In genomic region chr1:22774483-22775182, GRCh38 we compare ENCODE assay signal across 27 cellular contexts.
DNase-seq lines count a peak whose midpoint lies in the region; ATAC-seq, FAIRE-seq and TF ChIP-seq lines count a peak whose summit lies in the region.
"Had no signal": no experiment of that assay in that cellular context is flagged by ENCODE, and none has a peak within 500 bp of the region (broad histone marks: within the 10 kb centered on the region; RNA-seq: fewer than 3 reads in every experiment).

No MANE protein-coding gene starts in this region.

- H2AK5ac ChIP-seq in mesenchymal stem cell (ENCODE audit: low read length, severe bottlenecking): no peak overlapping the region

- no TSS peak for BruUV-seq in HepG2 (replicated peaks; lab: Mats Ljungman, UMichigan)

- H2BK12ac ChIP-seq in mesenchymal stem cell (ENCODE audit: low read length in 2 of 2): peak overlapping the region in 1 of 2 experiments; percentile 15

- TF ChIP-seq CTCF in HepG2 (CRISPR knock-in tag; IDR thresholded peaks at IDR 0.05): no peak
- TF ChIP-seq CTCF in right lobe of liver (IDR thresholded peaks at IDR 0.05): no peak
- no peak for TF ChIP-seq CTCF in spleen (IDR thresholded peaks at IDR 0.05 in 8 of 11, conservative IDR thresholded peaks at IDR 0.05 in 3 of 11)
- no peak for TF ChIP-seq CTCF in esophagus squamous epithelium (IDR thresholded peaks at IDR 0.05)

- H3K9me3 ChIP-seq in HepG2 (ENCODE audit: low read length) (no peaks in the 10 kb centered on the region), right lobe of liver (no peaks in the 10 kb centered on the region), mesenchymal stem cell (ENCODE audit: control insufficient read depth, low read length) (no peaks in the 10 kb centered on the region), spleen (no peaks in the 10 kb centered on the region), esophagus squamous epithelium (no peaks in the 10 kb centered on the region)
- H3K9me3 ChIP-seq: A549, esophagus muscularis mucosa, mucosa of descending colon, stomach had no signal

- H3K14ac ChIP-seq in mesenchymal stem cell (ENCODE audit: low read length in 2 of 2): peak overlapping the region in 1 of 2 experiments; percentile 8

- no peak for ATAC-seq in HepG2
- no peak for ATAC-seq in right lobe of liver
- ATAC-seq in HG02970 (IDR thresholded peaks at IDR 0.05; ENCODE audit: low FRiP score, unreplicated experiment): no peak
- ATAC-seq: A549; activated CD8-positive, alpha-beta memory T cell treated with anti-CD3 and anti-CD28 coated beads, Interleukin-2, amount 10 ng/mL, durations not matched to agents 7 days and 5 days; activated T-cell treated with anti-CD3 and anti-CD28 coated beads, Interleukin-2, amount 50 U/mL, for 4 hours; PC-3 had no signal

- H2BK15ac ChIP-seq in mesenchymal stem cell (ENCODE audit: low read depth, poor library complexity, severe bottlenecking): no peak overlapping the region

- H3K4me1 ChIP-seq in HepG2 (ENCODE audit: insufficient read depth, low read length) (no peaks in the 10 kb centered on the region), right lobe of liver (no peaks in the 10 kb centered on the region), mesenchymal stem cell (ENCODE audit: control insufficient read depth, insufficient read depth, low read depth, low read length) (peaks cover 28% of the 10 kb centered on the region), spleen (peaks cover 0 to 31% (median 2%) of the 10 kb centered on the region in 6 donors), esophagus squamous epithelium (peaks cover 0 to 32% (median 7%) of the 10 kb centered on the region in 3 donors)

- no peak overlapping the region for H4K91ac ChIP-seq in mesenchymal stem cell (ENCODE audit: low read length)

- no peak for TF ChIP-seq RAD21 in HepG2 (CRISPR knock-in tag; IDR thresholded peaks at IDR 0.05)

- H3K27ac ChIP-seq in HepG2 (ENCODE audit: extremely low read length, insufficient read depth, low read length) (no peak overlapping the region), right lobe of liver (no peak overlapping the region), mesenchymal stem cell (ENCODE audit: low read length, poor library complexity, severe bottlenecking) (no peak overlapping the region), spleen (peak overlapping the region in 6 of 8 donors; percentile 21 to 60 (median 32)), esophagus squamous epithelium (peak overlapping the region in 1 of 4 donors; percentile 30)
- H3K27ac ChIP-seq: stomach had no signal

- H3K23ac ChIP-seq in mesenchymal stem cell (ENCODE audit: low read length in 2 of 2): no peak overlapping the region

- POLR2A ChIA-PET in HepG2 (lab: Yijun Ruan, JAX): no interaction called here

- no peak for FAIRE-seq in HepG2 (lab: Jason Lieb, UNC)
- FAIRE-seq: A549 had no signal

- peak overlapping the region; percentile 19 for H4K8ac ChIP-seq in mesenchymal stem cell (ENCODE audit: low read length)

- H3K4me3 ChIP-seq in HepG2 (replicated peaks in 1 of 3; ENCODE audit: insufficient read depth in 1 of 3, low read depth in 2 of 3, low read length in 3 of 3) (no peak overlapping the region), right lobe of liver (no peak overlapping the region), mesenchymal stem cell (ENCODE audit: insufficient read depth in 1 of 2, low read depth in 1 of 2, low read length in 2 of 2) (no peak overlapping the region), spleen (no peak overlapping the region), esophagus squamous epithelium (no peak overlapping the region)
- H3K4me3 ChIP-seq: A549, esophagus muscularis mucosa, mucosa of descending colon, stomach had no signal

- DNase-seq in HepG2 (ENCODE audit: low spot score) (no peak), right lobe of liver (no peak), mesenchymal stem cell (no peak), spleen (no peak), NCI-H1930 (lab: John Stamatoyannopoulos, UW) (no peak), esophagus squamous epithelium (lab: John Stamatoyannopoulos, UW) (no peak), inferior parietal cortex (ENCODE audit: extremely low spot score) (no peak)
- DNase-seq: activated CD4-positive, alpha-beta T cell treated with anti-CD3 and anti-CD28 coated beads, Interleukin-2, amount 50 U/mL, for 4 hours; activated CD4-positive, CD25-positive, alpha-beta regulatory T cell; activated CD8-positive, alpha-beta memory T cell treated with anti-CD3 and anti-CD28 coated beads, Interleukin-2, amount 10 ng/mL, durations not matched to agents 7 days and 5 days; activated gamma-delta T cell treated with Interleukin-2 at 50 U/mL for 16 hours; activated naive CD8-positive, alpha-beta T cell treated with anti-CD3 and anti-CD28 coated beads, Interleukin-2, amount 10 ng/mL, durations not matched to agents 7 days and 5 days; activated T-cell treated with anti-CD3 and anti-CD28 coated beads, Interleukin-2, amount 50 U/mL, for 4 hours; Calu3; CD4-positive, CD25-positive, alpha-beta regulatory T cell; dermis blood vessel endothelial cell; foreskin melanocyte; NCI-H1694 treated with DMSO at 0.1 percent for 48 hours; NCI-H526; NK-92 treated with Interleukin-12 subunit alpha and Interleukin-12 subunit beta, amount 100 ng/mL, for 24 hours; PC-3; stimulated activated CD4-positive, alpha-beta T cell treated with anti-CD3 and anti-CD28 coated beads, Interleukin-2, amount 100 ng/mL, for 48 hours; stomach had no signal

- H3K4ac ChIP-seq in mesenchymal stem cell (ENCODE audit: low read depth in 1 of 2, low read length in 2 of 2): no peak overlapping the region

- no peaks in the 10 kb centered on the region for H4K20me1 ChIP-seq in HepG2 (ENCODE audit: insufficient read depth, low read length)

- peaks cover 0 to 21% of the 10 kb centered on the region in 2 experiments; a peak in 2 of 5 replicates for H3K27me3 ChIP-seq in HepG2 (ENCODE audit: control insufficient read depth in 1 of 2, insufficient read depth in 2 of 2, low read length in 2 of 2)
- no peaks in the 10 kb centered on the region for H3K27me3 ChIP-seq in right lobe of liver
- H3K27me3 ChIP-seq in mesenchymal stem cell (ENCODE audit: control insufficient read depth in 1 of 2, insufficient read depth in 1 of 2, low read length in 2 of 2): peaks cover 0 to 19% of the 10 kb centered on the region in 2 experiments
- H3K27me3 ChIP-seq in spleen (replicated peaks in 1 of 7): peaks cover 0 to 42% (median 0%) of the 10 kb centered on the region in 7 donors
- H3K27me3 ChIP-seq in esophagus squamous epithelium: peaks cover 0 to 74% (median 0%) of the 10 kb centered on the region in 4 donors

- in situ Hi-C loops in HepG2 (cut with HindIII; ENCODE audit: extremely low pct_ligation_motif_present, low pct_unique_long_range_greater_than_20kb): no loop called here

- H3K36me3 ChIP-seq in HepG2 (replicated peaks in 1 of 2; ENCODE audit: control insufficient read depth in 1 of 2, insufficient read depth in 2 of 2, low read length in 2 of 2) (no peaks in the 10 kb centered on the region), right lobe of liver (no peaks in the 10 kb centered on the region), mesenchymal stem cell (ENCODE audit: control insufficient read depth in 1 of 2, insufficient read depth in 2 of 2, low read depth in 1 of 2, low read length in 2 of 2) (peaks cover 0 to 10% of the 10 kb centered on the region in 2 experiments), spleen (no peaks in the 10 kb centered on the region), esophagus squamous epithelium (no peaks in the 10 kb centered on the region)
- H3K36me3 ChIP-seq: esophagus muscularis mucosa, stomach had no signal

- H3K18ac ChIP-seq in mesenchymal stem cell (ENCODE audit: low read depth in 1 of 2, low read length in 2 of 2): no peak overlapping the region

- no peak overlapping the region for H3K9ac ChIP-seq in HepG2 (ENCODE audit: insufficient read depth, low read depth, low read length)
- H3K9ac ChIP-seq in mesenchymal stem cell (ENCODE audit: low read length): peak overlapping the region; percentile 52

- CTCF ChIA-PET in HepG2 (lab: Yijun Ruan, JAX; ENCODE audit: low intra/inter-chr PET ratio, low total read pairs): no interaction called here

- TF ChIP-seq EP300 in HepG2 (IDR thresholded peaks at IDR 0.05; ENCODE audit: low read depth in 2 of 2, low read length in 2 of 2) (no peak), HepG2 (CRISPR knock-in tag; IDR thresholded peaks at IDR 0.05; ENCODE audit: borderline replicate concordance) (no peak)

- no peak overlapping the region for H2BK5ac ChIP-seq in mesenchymal stem cell (ENCODE audit: low read depth, low read length, poor library complexity, severe bottlenecking)

- 55% methylated on average over 5 of the region's 7 CpGs for WGBS in HepG2 (ENCODE audit: low lambda C conversion rate)
- WGBS in right lobe of liver (ENCODE audit: insufficient coverage, low coverage, low lambda C conversion rate, missing lambda C conversion rate): 45% methylated on average over 1 of the region's 7 CpGs
- WGBS in mesenchymal stem cell: 97% methylated on average over 7 of the region's 7 CpGs
- 78 to 89% (median 79%) methylated on average over 7 of the region's 7 CpGs for WGBS in spleen, 5 donors
- 56 to 65% methylated on average over 7 of the region's 7 CpGs for WGBS in esophagus squamous epithelium, 2 donors

- intact Hi-C loops in HepG2 (cut with micrococcal nuclease; ENCODE audit: unreplicated experiment) (no loop called here), right lobe of liver (cut with DNase I) (no loop called here), spleen (cut with DNase I; ENCODE audit: low total_unique reads) (no loop called here), esophagus squamous epithelium (cut with DNase I) (no loop called here)

- TF ChIP-seq POLR2A in HepG2 (IDR thresholded peaks at IDR 0.05; ENCODE audit: insufficient read depth in 1 of 2, low read depth in 2 of 2, low read length in 2 of 2) (no peak), right lobe of liver (IDR thresholded peaks at IDR 0.05) (no peak), spleen (IDR thresholded peaks at IDR 0.05) (no peak), esophagus squamous epithelium (IDR thresholded peaks at IDR 0.05) (no peak)

- peaks cover 54% of the 10 kb centered on the region for H3K79me1 ChIP-seq in mesenchymal stem cell (replicated peaks; ENCODE audit: low read length, poor library complexity, severe bottlenecking)

- no peak overlapping the region for H2BK120ac ChIP-seq in mesenchymal stem cell (ENCODE audit: low read depth, low read length)

- no peaks in the 10 kb centered on the region for H3K79me2 ChIP-seq in HepG2 (ENCODE audit: insufficient read depth, low read length)

- H2AFZ ChIP-seq in HepG2 (ENCODE audit: low read length) (no peak overlapping the region), mesenchymal stem cell (ENCODE audit: low read depth, low read length) (no peak overlapping the region)

- H3K4me2 ChIP-seq in HepG2 (ENCODE audit: low read depth, low read length) (no peak overlapping the region), mesenchymal stem cell (ENCODE audit: low read length, poor library complexity, severe bottlenecking) (no peak overlapping the region)
- H3K4me2 ChIP-seq: A549 had no signal

TF ChIP-seq in HepG2, 621 proteins besides CTCF, POLR2A, EP300 and RAD21:
- no peak for TF ChIP-seq RCOR2 (CRISPR knock-in tag; IDR thresholded peaks at IDR 0.05)
- TF ChIP-seq ZNF629 (CRISPR knock-in tag; conservative IDR thresholded peaks at IDR 0.05): peak; percentile 62

Comparison
In these comparisons a context has a peak if more than half of its experiments do, and no peak if none do; other contexts are left out.
1. H3K27ac ChIP-seq: peak in spleen (6 of 8); none in HepG2 (single experiment), right lobe of liver (0 of 3) and mesenchymal stem cell (single experiment).